ENCODE assay signal across 13 cellular contexts in genomic region chr5:141517902-141518610, GRCh38. TPM values are rescaled to one million over a fixed set of nuclear protein-coding genes. Genes with fewer than 3 reads are reported as not detected.
DNase-seq lines count a peak whose midpoint lies in the region; ATAC-seq and TF ChIP-seq lines count a peak whose summit lies in the region.
"Had no signal": no experiment of that assay in that cellular context is flagged by ENCODE, and none has a peak within 500 bp of the region (broad histone marks: within the 10 kb centered on the region; RNA-seq: fewer than 3 reads in every experiment).

No MANE protein-coding gene starts in this region.

- H3K9ac ChIP-seq in SU-DHL-6 (ENCODE audit: low read length), result no peak overlapping the region

- H3K9me2 ChIP-seq in SU-DHL-6 (replicated peaks; ENCODE audit: insufficient read depth, low read length), result no peaks in the 10 kb centered on the region

- H3K4me1 ChIP-seq in psoas muscle, result peaks cover 86% of the 10 kb centered on the region

- peaks cover 13% of the 10 kb centered on the region; the same call in 1 of the 2 replicates for H3K79me2 ChIP-seq in SU-DHL-6 (ENCODE audit: insufficient read depth, low read length)

- intact Hi-C loops in psoas muscle (cut with DNase I), result no loop called here

- TF ChIP-seq CTCF in SU-DHL-6 (IDR thresholded peaks at IDR 0.05; ENCODE audit: insufficient read depth, low read length, poor library complexity, severe bottlenecking) (no peak), fibroblast of villous mesenchyme (IDR thresholded peaks at IDR 0.05; ENCODE audit: insufficient read depth, low read depth, low read length) (no peak), psoas muscle (IDR thresholded peaks at IDR 0.05) (no peak)

- H3K27ac ChIP-seq in SU-DHL-6 (ENCODE audit: low read depth, low read length) (peak overlapping the region; percentile 99), psoas muscle (peak overlapping the region; percentile 90)

- 43 to 45% (median 45%) methylated on average over 11 of the region's 11 CpGs for WGBS in psoas muscle, 3 donors

- H3K27me3 ChIP-seq in SU-DHL-6 (ENCODE audit: low read length) (no peaks in the 10 kb centered on the region), psoas muscle (ENCODE audit: insufficient read depth in 3 of 3, low read length in 2 of 3) (no peaks in the 10 kb centered on the region)

- peak overlapping the region; percentile 2 for H3K4me2 ChIP-seq in SU-DHL-6 (ENCODE audit: low read depth, low read length, poor library complexity, severe bottlenecking)

- H3K36me3 ChIP-seq in SU-DHL-6 (ENCODE audit: low read length) (peaks cover 21% of the 10 kb centered on the region), psoas muscle (ENCODE audit: insufficient read depth in 1 of 2, low read depth in 1 of 2) (peaks cover 7 to 54% of the 10 kb centered on the region in 2 donors)

- DNase-seq in GM03348 (ENCODE audit: low spot score), result peak; percentile 21
- peak; percentile 98 for DNase-seq in fibroblast of villous mesenchyme (ENCODE audit: low read depth)
- no peak for DNase-seq in psoas muscle
- DNase-seq in stimulated activated CD4-positive, alpha-beta T cell treated with anti-CD3 and anti-CD28 coated beads, Interleukin-2, amount 100 ng/mL, for 24 hours, result no peak
- no peak for DNase-seq in cortex of kidney (lab: John Stamatoyannopoulos, UW)
- no peak for DNase-seq in NCI-H187 treated with DMSO at 0.1 percent for 48 hours (lab: John Stamatoyannopoulos, UW)
- DNase-seq: activated CD4-positive, alpha-beta T cell treated with anti-CD3 and anti-CD28 coated beads for 36 hours; CD8-positive, alpha-beta T cell; left cardiac atrium; stimulated activated naive CD8-positive, alpha-beta T cell treated with anti-CD3 and anti-CD28 coated beads, Interleukin-15, amount 100 ng/mL, for 72 hours had no signal

- H3K9me3 ChIP-seq in SU-DHL-6 (ENCODE audit: insufficient read depth, low read length), result no peaks in the 10 kb centered on the region
- no peaks in the 10 kb centered on the region for H3K9me3 ChIP-seq in psoas muscle

- H4K20me1 ChIP-seq in SU-DHL-6 (ENCODE audit: low read depth, low read length), result no peaks in the 10 kb centered on the region

- no peak overlapping the region for H2AFZ ChIP-seq in SU-DHL-6 (ENCODE audit: low read depth, low read length, severe bottlenecking)

- peaks cover 62% of the 10 kb centered on the region for H3F3A ChIP-seq in SU-DHL-6 (ENCODE audit: insufficient read depth)

- peak in 1 of 4 donors; percentile 17 for ATAC-seq in psoas muscle
- no peak for ATAC-seq in GM19328 (IDR thresholded peaks at IDR 0.05; ENCODE audit: unreplicated experiment)
- ATAC-seq: activated CD4-positive, alpha-beta T cell treated with anti-CD3 and anti-CD28 coated beads for 36 hours; CD8-positive, alpha-beta T cell; left cardiac atrium; stimulated activated naive CD8-positive, alpha-beta T cell treated with anti-CD3 and anti-CD28 coated beads, Interleukin-15, amount 100 ng/mL, for 72 hours had no signal

- H3K4me3 ChIP-seq in SU-DHL-6 (ENCODE audit: insufficient read depth, low read length, poor library complexity, severe bottlenecking) (no peak overlapping the region), fibroblast of villous mesenchyme (ENCODE audit: low read depth, low read length) (no peak overlapping the region), psoas muscle (no peak overlapping the region)

RNA-seq across cellular contexts. Expression of gene PCDHGC5, which starts 29.2 kb away (rescaled TPM):
- total RNA-seq in fibroblast of villous mesenchyme (2.6 TPM in 2 replicates), psoas muscle (1 to 10 TPM in 1 of 4 donors, under 1 TPM in 3; 0.49 to 1.2 (median 0.65) TPM)
- polyA plus RNA-seq in psoas muscle, result under 1 TPM in 2 of 3 donors, not detected in 1; 0.08 to 0.95 TPM
- total RNA-seq: activated CD4-positive, alpha-beta T cell treated with anti-CD3 and anti-CD28 coated beads for 36 hours; CD8-positive, alpha-beta T cell; T-helper 1 cell treated with Interleukin-12 subunit alpha and Interleukin-12 subunit beta and Interleukin-4 antibody, amounts not matched to agents 30 ng/mL and 1 ng/mL, for 36 hours had no signal

RNA-seq across cellular contexts. Expression of gene PCDHGC4, which starts 33.2 kb away (rescaled TPM):
- 2.6 and 2.9 TPM in 2 replicates for total RNA-seq in fibroblast of villous mesenchyme
- 1 to 10 TPM in 1 of 4 donors, under 1 TPM in 3; 0.36 to 1.2 (median 0.65) TPM for total RNA-seq in psoas muscle
- polyA plus RNA-seq in psoas muscle, result under 1 TPM in 2 of 3 donors, not detected in 1; 0.06 to 0.18 TPM
- total RNA-seq: activated CD4-positive, alpha-beta T cell treated with anti-CD3 and anti-CD28 coated beads for 36 hours; CD8-positive, alpha-beta T cell; T-helper 1 cell treated with Interleukin-12 subunit alpha and Interleukin-12 subunit beta and Interleukin-4 antibody, amounts not matched to agents 30 ng/mL and 1 ng/mL, for 36 hours had no signal

RNA-seq across cellular contexts. Expression of gene PCDHGC3, which starts 42.3 kb away (rescaled TPM):
- 35.4 and 36.3 TPM in 2 replicates for total RNA-seq in fibroblast of villous mesenchyme
- total RNA-seq in psoas muscle, result 10 to 100 TPM in 3 of 4 donors, 1 to 10 TPM in 1; 7.3 to 25.2 (median 14.2) TPM
- polyA plus RNA-seq in psoas muscle, result 10 to 100 TPM in 1 of 3 donors, 1 to 10 TPM in 2; 8.6 to 22.3 (median 9.0) TPM
- total RNA-seq: CD8-positive, alpha-beta T cell; T-helper 1 cell treated with Interleukin-12 subunit alpha and Interleukin-12 subunit beta and Interleukin-4 antibody, amounts not matched to agents 30 ng/mL and 1 ng/mL, for 36 hours had no signal

Comparison
In these comparisons a context has a peak if more than half of its experiments do, and no peak if none do; other contexts are left out.
1. DNase-seq: peak in GM03348 (single experiment) and fibroblast of villous mesenchyme (single experiment); none in psoas muscle (0 of 2), stimulated activated CD4-positive, alpha-beta T cell treated with anti-CD3 and anti-CD28 coated beads, Interleukin-2, amount 100 ng/mL, for 24 hours (0 of 2), cortex of kidney (single experiment) and NCI-H187 treated with DMSO at 0.1 percent for 48 hours (single experiment).